ENCODE assay signal across 26 cellular contexts in the genomic region with DNA sequence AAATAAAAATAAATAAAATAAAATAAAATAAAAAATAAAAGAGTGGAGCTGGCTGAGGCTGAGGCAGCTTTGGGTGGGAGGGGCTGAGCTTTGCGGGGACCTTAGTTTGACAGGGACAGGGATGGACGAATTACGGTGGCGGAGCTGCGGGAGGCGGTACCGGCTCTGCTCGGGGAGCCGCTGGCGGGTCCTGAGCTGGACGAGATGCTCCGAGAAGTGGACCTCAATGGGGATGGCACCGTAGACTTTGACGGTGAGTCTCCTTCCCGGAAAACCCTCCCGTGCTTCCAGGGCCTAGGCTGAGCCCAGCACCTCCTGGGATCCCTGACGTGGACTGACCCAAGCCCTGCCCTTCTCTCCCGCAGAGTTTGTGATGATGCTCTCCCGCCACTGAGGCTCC. TPM values are rescaled to one million over a fixed set of nuclear protein-coding genes. Genes with fewer than 3 reads are reported as not detected.
A peak's percentile ranks its signal among the peaks of the same experiment; 100 is the strongest.
DNase-seq lines count a peak whose midpoint lies in the region; ATAC-seq and TF ChIP-seq lines count a peak whose summit lies in the region.
"Had no signal": no experiment of that assay in that cellular context is flagged by ENCODE, and none has a peak within 500 bp of the region (broad histone marks: within the 10 kb centered on the region; RNA-seq: fewer than 3 reads in every experiment).

No MANE protein-coding gene starts in this region.

- H3K27me3 ChIP-seq in trophoblast cell (ENCODE audit: insufficient read depth, low read length), result no peaks in the 10 kb centered on the region
- H3K27me3 ChIP-seq: SJCRH30 had no signal

- POLR2A ChIA-PET in activated B cell treated with CpG ODN at 0.5 μM for 24 hours (lab: Charles Lee), result interaction anchor here (0.5 to 33.4 kb wide), 7 partner anchors 11 to 116 kb away, joined by 3 to 1417 read pairs (median 15); partner anchors contain the start of genes CORO1B, PPP1CA, PTPRCAP and RPS6KB2

- ATAC-seq in Right ventricle myocardium superior (ENCODE audit: poor library complexity) (no peak), left cardiac atrium (no peak), activated B cell treated with CpG ODN at 0.5 μM for 24 hours (ENCODE audit: low read depth) (no peak)
- ATAC-seq: GM23338, SK-N-SH treated with all-trans-retinoic acid at 6 μM for 48 hours had no signal

- H3K9ac ChIP-seq in trophoblast cell (ENCODE audit: low read length), result no peak overlapping the region
- H3K9ac ChIP-seq: KMS-11 had no signal

- peak overlapping the region; percentile 98 for H3K27ac Mint-ChIP-seq in activated B cell treated with CpG ODN at 0.5 μM for 24 hours
- H3K27ac Mint-ChIP-seq: CD4-positive, alpha-beta T cell; GM23338; HFFc6 had no signal

- no peak overlapping the region for H3K23ac ChIP-seq in trophoblast cell (ENCODE audit: low read length)

- H3K18ac ChIP-seq in trophoblast cell (ENCODE audit: low read length), result no peak overlapping the region

- no CpG with 5 or more reads among the region's 19 CpGs for WGBS in trophoblast cell (ENCODE audit: extremely low coverage, insufficient coverage, insufficient read length)

- no peak overlapping the region for H2AFZ ChIP-seq in trophoblast cell (ENCODE audit: insufficient read depth, low read length, poor library complexity)
- H2AFZ ChIP-seq: GM23338 had no signal

- H3K27me3 Mint-ChIP-seq in activated B cell treated with CpG ODN at 0.5 μM for 24 hours, result no peaks in the 10 kb centered on the region
- H3K27me3 Mint-ChIP-seq: CD4-positive, alpha-beta T cell had no signal

- no peaks in the 10 kb centered on the region for H3K36me3 Mint-ChIP-seq in activated B cell treated with CpG ODN at 0.5 μM for 24 hours (ENCODE audit: low read depth)

- no peak overlapping the region for H3K4me3 Mint-ChIP-seq in activated B cell treated with CpG ODN at 0.5 μM for 24 hours
- H3K4me3 Mint-ChIP-seq: CD4-positive, alpha-beta T cell; GM23338; HFFc6 had no signal

- H2AK5ac ChIP-seq in trophoblast cell (ENCODE audit: low read length), result no peak overlapping the region

- no peak overlapping the region for H2BK5ac ChIP-seq in trophoblast cell (ENCODE audit: low read depth, low read length, poor library complexity)

- no peak overlapping the region for H3K4me2 ChIP-seq in trophoblast cell (ENCODE audit: low read length)
- H3K4me2 ChIP-seq: GM23338, KMS-11 had no signal

- CTCF ChIA-PET in activated B cell treated with CpG ODN at 0.5 μM for 24 hours (lab: Charles Lee), result interaction anchor here (1.5 kb wide), 1 partner anchor 21 kb away, joined by 3 read pairs; the partner anchor contains the start of gene PTPRCAP

- no peaks in the 10 kb centered on the region for H3K79me2 ChIP-seq in trophoblast cell (ENCODE audit: control insufficient read depth, insufficient read depth, low read length, poor library complexity)

- peak overlapping the region; percentile 15 for H4K91ac ChIP-seq in trophoblast cell (ENCODE audit: low read depth, low read length)

- DNase-seq in Right ventricle myocardium superior, result peak; percentile 30
- no peak for DNase-seq in left cardiac atrium
- DNase-seq in activated B cell treated with CpG ODN at 0.5 μM for 24 hours, result no peak
- no peak for DNase-seq in trophoblast cell
- DNase-seq in NCI-H524 (lab: John Stamatoyannopoulos, UW), result no peak
- no peak for DNase-seq in HT-29 (ENCODE audit: low spot score)
- DNase-seq in activated CD4-positive, alpha-beta T cell treated with anti-CD3 and anti-CD28 coated beads for 48 hours, result no peak
- DNase-seq: CD4-positive, alpha-beta T cell; HFFc6; NCI-H1092; NCI-H1417 treated with DMSO at 0.1 percent for 48 hours; NCI-H1694 treated with DMSO at 0.1 percent for 48 hours; NCI-H2081; NCI-H2227 treated with DMSO at 0.1 percent for 48 hours; NCI-H69; OCI-M1; SJCRH30 had no signal

- H3K4me1 ChIP-seq in trophoblast cell (ENCODE audit: control insufficient read depth in 1 of 2, insufficient read depth in 2 of 2, low read length in 2 of 2), result no peaks in the 10 kb centered on the region
- H3K4me1 ChIP-seq: HAP-1, SJCRH30 had no signal

- H4K12ac ChIP-seq in trophoblast cell (ENCODE audit: low read depth, low read length), result no peak overlapping the region

- no peak overlapping the region for H3K14ac ChIP-seq in trophoblast cell (ENCODE audit: low read length)

- H4K8ac ChIP-seq in trophoblast cell (ENCODE audit: low read depth, low read length), result no peak overlapping the region

- no peaks in the 10 kb centered on the region for H3K79me1 ChIP-seq in trophoblast cell (ENCODE audit: low read length)

- H3K9me3 ChIP-seq in trophoblast cell (ENCODE audit: insufficient read depth, low read depth, low read length), result no peaks in the 10 kb centered on the region
- H3K9me3 ChIP-seq: HAP-1, SJCRH30 had no signal

- no peak overlapping the region for H3K27ac ChIP-seq in trophoblast cell (ENCODE audit: low read depth, low read length)
- H3K27ac ChIP-seq: 22Rv1, KMS-11, SJCRH30 had no signal

- no peak overlapping the region for H3K4me3 ChIP-seq in trophoblast cell (ENCODE audit: low read depth, low read length)
- H3K4me3 ChIP-seq: GM23338, HAP-1, SJCRH30 had no signal

- peaks cover 57% of the 10 kb centered on the region for H3K4me1 Mint-ChIP-seq in activated B cell treated with CpG ODN at 0.5 μM for 24 hours
- H3K4me1 Mint-ChIP-seq: GM23338 had no signal

- no peaks in the 10 kb centered on the region for H3K9me3 Mint-ChIP-seq in activated B cell treated with CpG ODN at 0.5 μM for 24 hours
- H3K9me3 Mint-ChIP-seq: CD4-positive, alpha-beta T cell; GM23338; HFFc6 had no signal

- H3K36me3 ChIP-seq in trophoblast cell (ENCODE audit: control insufficient read depth in 1 of 2, insufficient read depth in 2 of 2, low read length in 2 of 2), result no peaks in the 10 kb centered on the region
- H3K36me3 ChIP-seq: HAP-1, SJCRH30 had no signal

- no peak for TF ChIP-seq CTCF in activated B cell treated with CpG ODN at 0.5 μM for 24 hours (IDR thresholded peaks at IDR 0.05)

- H2BK12ac ChIP-seq in trophoblast cell (ENCODE audit: low read length), result no peak overlapping the region

- no peak overlapping the region for H2BK120ac ChIP-seq in trophoblast cell (ENCODE audit: insufficient read depth, low read length, poor library complexity)

- intact Hi-C loops in Right ventricle myocardium superior (cut with DNase I), result no loop called here
- intact Hi-C loops in left cardiac atrium (cut with DNase I), result no loop called here
- intact Hi-C loops in activated B cell treated with CpG ODN at 0.5 μM for 24 hours (cut with micrococcal nuclease), result no loop called here

- no peak overlapping the region for H3K4ac ChIP-seq in trophoblast cell (ENCODE audit: low read depth, low read length)

RNA-seq across cellular contexts. Expression of gene CABP4, which starts 3.1 kb away (rescaled TPM):
- 0.75 TPM for total RNA-seq in Right ventricle myocardium superior
- 1 to 10 TPM; 1.2 to 1.3 TPM for total RNA-seq in left cardiac atrium
- total RNA-seq in activated B cell treated with CpG ODN at 0.5 μM for 24 hours, result 2.1 and 3.0 TPM in 2 replicates
- 0.03 and 0.07 TPM in 2 replicates for polyA plus RNA-seq in trophoblast cell (2013)
- 11.8 and 16.2 TPM in 2 replicates for total RNA-seq in HT-29 (2014; rRNA removed; shearing (Covaris generic))
- total RNA-seq: G401, HFFc6 had no signal
- polyA plus RNA-seq: BJ, GM23338 had no signal

RNA-seq across cellular contexts. Expression of gene GPR152, which starts 5.7 kb away (rescaled TPM):
- not detected for total RNA-seq in Right ventricle myocardium superior
- not detected for total RNA-seq in left cardiac atrium
- total RNA-seq in activated B cell treated with CpG ODN at 0.5 μM for 24 hours, result not detected in 2 replicates
- not detected in 2 replicates for polyA plus RNA-seq in trophoblast cell (2013)
- total RNA-seq in HT-29 (2014; rRNA removed; shearing (Covaris generic)), result 0.34 TPM in 1 of 2 replicates, not detected in the other
- total RNA-seq: CD4-positive, alpha-beta T cell; Daoy; G401; GM23338; HFFc6; NCI-H460; SJCRH30 had no signal
- polyA plus RNA-seq: BJ, GM23338 had no signal

RNA-seq across cellular contexts. Expression of gene TMEM134, which starts 10.8 kb away (rescaled TPM):
- total RNA-seq in Right ventricle myocardium superior, result 82.9 TPM
- total RNA-seq in left cardiac atrium, result 10 to 100 TPM; 50.5 to 58.1 TPM
- total RNA-seq in activated B cell treated with CpG ODN at 0.5 μM for 24 hours, result 76.0 and 83.5 TPM in 2 replicates
- 41.8 and 42.9 TPM in 2 replicates for polyA plus RNA-seq in trophoblast cell (2013)
- total RNA-seq in HT-29 (2014; rRNA removed; shearing (Covaris generic)), result 42.5 and 67.7 TPM in 2 replicates

RNA-seq across cellular contexts. Expression of gene CORO1B, which starts 15.0 kb away (rescaled TPM):
- total RNA-seq in Right ventricle myocardium superior (27.1 TPM), left cardiac atrium (10 to 100 TPM; 35.4 to 40.7 TPM), activated B cell treated with CpG ODN at 0.5 μM for 24 hours (34.0 and 39.7 TPM in 2 replicates)
- 122 and 131 TPM in 2 replicates for polyA plus RNA-seq in trophoblast cell (2013)
- 357 and 366 TPM in 2 replicates for total RNA-seq in HT-29 (2014; rRNA removed; shearing (Covaris generic))

RNA-seq across cellular contexts. Expression of gene PTPRCAP, which starts 20.8 kb away (rescaled TPM):
- total RNA-seq in Right ventricle myocardium superior, result 1.0 TPM
- total RNA-seq in left cardiac atrium, result 1 to 10 TPM; 1.8 to 4.7 TPM
- 328 and 347 TPM in 2 replicates for total RNA-seq in activated B cell treated with CpG ODN at 0.5 μM for 24 hours
- polyA plus RNA-seq in trophoblast cell (2013), result 0.22 and 0.33 TPM in 2 replicates
- total RNA-seq in HT-29 (2014; rRNA removed; shearing (Covaris generic)), result 1.9 and 4.0 TPM in 2 replicates
- total RNA-seq: G401, NCI-H460 had no signal
